In the genomic region with DNA sequence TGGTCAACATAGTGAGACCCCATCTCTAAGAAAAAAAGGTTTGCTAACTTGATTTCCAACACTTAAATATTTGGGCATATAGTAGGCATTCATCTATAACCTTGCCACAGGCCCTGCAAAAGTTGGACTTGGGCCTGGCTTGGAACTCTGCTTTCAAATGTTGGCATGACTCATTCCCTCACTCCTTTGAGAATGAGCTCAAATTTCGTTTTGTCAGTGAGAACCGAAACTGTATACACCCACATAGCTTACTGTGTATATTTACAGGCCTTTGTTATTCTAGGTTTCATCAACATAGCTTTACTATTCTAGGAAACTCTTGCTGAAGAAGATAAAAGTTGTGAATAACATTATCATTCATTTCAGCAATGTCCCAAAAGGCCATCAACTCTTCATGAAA, we compare ENCODE assay signal across 10 cellular contexts.
DNase-seq lines count a peak whose midpoint lies in the region; ATAC-seq and TF ChIP-seq lines count a peak whose summit lies in the region.
"Had no signal": no experiment of that assay in that cellular context is flagged by ENCODE, and none has a peak within 500 bp of the region (broad histone marks: within the 10 kb centered on the region; RNA-seq: fewer than 3 reads in every experiment).

No MANE protein-coding gene starts in this region.

- ATAC-seq in activated CD4-positive, alpha-beta T cell treated with anti-CD3 and anti-CD28 coated beads for 36 hours: peak; percentile 97
- no peak for ATAC-seq in right cardiac atrium

- no peak overlapping the region for H3K27ac ChIP-seq in right cardiac atrium (ENCODE audit: low read length)
- H3K27ac ChIP-seq: BLaER1, parathyroid adenoma had no signal

- POLR2A ChIA-PET in activated CD4-positive, alpha-beta T cell treated with anti-CD3 and anti-CD28 coated beads for 36 hours (lab: Charles Lee): interaction anchor here (0.5 to 1.1 kb wide), 2 partner anchors 10 to 20 kb away, joined by 5 to 10 read pairs; no protein-coding TSS in a partner anchor

- H3K4me1 ChIP-seq in right cardiac atrium (ENCODE audit: control insufficient read depth, insufficient read depth, low read length): no peaks in the 10 kb centered on the region
- H3K4me1 ChIP-seq: BLaER1, parathyroid adenoma had no signal

- peaks cover 28% of the 10 kb centered on the region for H3K27me3 Mint-ChIP-seq in activated CD4-positive, alpha-beta T cell treated with anti-CD3 and anti-CD28 coated beads for 36 hours
- peaks cover 22% of the 10 kb centered on the region for H3K27me3 Mint-ChIP-seq in HFFc6 (ENCODE audit: insufficient read depth)

- no peaks in the 10 kb centered on the region for H3K27me3 ChIP-seq in right cardiac atrium (ENCODE audit: control insufficient read depth, insufficient read depth)
- H3K27me3 ChIP-seq: BLaER1 had no signal

- peaks cover 8% of the 10 kb centered on the region for H3K4me1 Mint-ChIP-seq in activated CD4-positive, alpha-beta T cell treated with anti-CD3 and anti-CD28 coated beads for 36 hours
- H3K4me1 Mint-ChIP-seq in HFFc6 (ENCODE audit: low read depth): peaks cover 6% of the 10 kb centered on the region

- intact Hi-C loops in activated CD4-positive, alpha-beta T cell treated with anti-CD3 and anti-CD28 coated beads for 36 hours (cut with DNase I, micrococcal nuclease): loop anchor here (1.0 to 5.0 kb wide), 3 partner anchors 10 to 340 kb away; no protein-coding TSS in a partner anchor
- intact Hi-C loops in right cardiac atrium (cut with DNase I): no loop called here

- H3K9me3 Mint-ChIP-seq in activated CD4-positive, alpha-beta T cell treated with anti-CD3 and anti-CD28 coated beads for 36 hours (ENCODE audit: low read depth): no peaks in the 10 kb centered on the region
- H3K9me3 Mint-ChIP-seq in HFFc6: no peaks in the 10 kb centered on the region

- H3K4me3 ChIP-seq in fibroblast of villous mesenchyme (ENCODE audit: low read depth, low read length) (no peak overlapping the region), right cardiac atrium (ENCODE audit: low read length) (no peak overlapping the region)
- H3K4me3 ChIP-seq: BLaER1 had no signal

- no peak for TF ChIP-seq CTCF in HFFc6 (IDR thresholded peaks at IDR 0.05)
- no peak for TF ChIP-seq CTCF in fibroblast of villous mesenchyme (IDR thresholded peaks at IDR 0.05; ENCODE audit: insufficient read depth, low read depth, low read length)

- no peaks in the 10 kb centered on the region for H3K36me3 Mint-ChIP-seq in activated CD4-positive, alpha-beta T cell treated with anti-CD3 and anti-CD28 coated beads for 36 hours (ENCODE audit: low read depth)
- no peaks in the 10 kb centered on the region for H3K36me3 Mint-ChIP-seq in HFFc6 (ENCODE audit: low read depth)

- no peaks in the 10 kb centered on the region for H3K9me3 ChIP-seq in right cardiac atrium (ENCODE audit: control insufficient read depth, low read length)
- H3K9me3 ChIP-seq: BLaER1 had no signal

- no peak overlapping the region for H3K27ac Mint-ChIP-seq in activated CD4-positive, alpha-beta T cell treated with anti-CD3 and anti-CD28 coated beads for 36 hours
- H3K27ac Mint-ChIP-seq in HFFc6: no peak overlapping the region

- H3K4me3 Mint-ChIP-seq in activated CD4-positive, alpha-beta T cell treated with anti-CD3 and anti-CD28 coated beads for 36 hours: no peak overlapping the region
- H3K4me3 Mint-ChIP-seq in HFFc6: no peak overlapping the region

- CTCF ChIA-PET in activated CD4-positive, alpha-beta T cell treated with anti-CD3 and anti-CD28 coated beads for 36 hours (lab: Charles Lee): interaction anchor here (0.6 to 1.0 kb wide), 6 partner anchors 10 to 822 kb away, joined by 3 to 5 read pairs (median 4); no protein-coding TSS in a partner anchor

- peak; percentile 39 for DNase-seq in activated CD4-positive, alpha-beta T cell treated with anti-CD3 and anti-CD28 coated beads for 36 hours
- no peak for DNase-seq in activated CD4-positive, alpha-beta T cell treated with anti-CD3 and anti-CD28 coated beads for 1 hour
- DNase-seq in HFFc6 (peak; percentile 67), MV-4-11 (lab: John Stamatoyannopoulos, UW) (peak; percentile 77), fibroblast of villous mesenchyme (ENCODE audit: low read depth) (peak; percentile 76), hepatic stellate cell (ENCODE audit: low spot score) (no peak), right cardiac atrium (no peak)
- no peak for DNase-seq in stimulated activated CD4-positive, alpha-beta T cell treated with anti-CD3 and anti-CD28 coated beads, Interleukin-12 subunit alpha, Interleukin-12 subunit beta, amount 100 ng/mL, for 4 hours

- 37% methylated on average over 2 of the region's 2 CpGs for WGBS in right cardiac atrium

Comparison
In these comparisons a context has a peak if more than half of its experiments do, and no peak if none do; other contexts are left out.
1. DNase-seq: peak in activated CD4-positive, alpha-beta T cell treated with anti-CD3 and anti-CD28 coated beads for 36 hours (single experiment), HFFc6 (single experiment), MV-4-11 (single experiment) and fibroblast of villous mesenchyme (single experiment); none in activated CD4-positive, alpha-beta T cell treated with anti-CD3 and anti-CD28 coated beads for 1 hour (single experiment), hepatic stellate cell (single experiment), right cardiac atrium (0 of 3) and stimulated activated CD4-positive, alpha-beta T cell treated with anti-CD3 and anti-CD28 coated beads, Interleukin-12 subunit alpha, Interleukin-12 subunit beta, amount 100 ng/mL, for 4 hours (single experiment).
2. intact Hi-C loops: an anchor here in activated CD4-positive, alpha-beta T cell treated with anti-CD3 and anti-CD28 coated beads for 36 hours (1.0 to 5.0 kb wide); none called in right cardiac atrium.